ENCODE assay signal across 14 cellular contexts in the genomic region with DNA sequence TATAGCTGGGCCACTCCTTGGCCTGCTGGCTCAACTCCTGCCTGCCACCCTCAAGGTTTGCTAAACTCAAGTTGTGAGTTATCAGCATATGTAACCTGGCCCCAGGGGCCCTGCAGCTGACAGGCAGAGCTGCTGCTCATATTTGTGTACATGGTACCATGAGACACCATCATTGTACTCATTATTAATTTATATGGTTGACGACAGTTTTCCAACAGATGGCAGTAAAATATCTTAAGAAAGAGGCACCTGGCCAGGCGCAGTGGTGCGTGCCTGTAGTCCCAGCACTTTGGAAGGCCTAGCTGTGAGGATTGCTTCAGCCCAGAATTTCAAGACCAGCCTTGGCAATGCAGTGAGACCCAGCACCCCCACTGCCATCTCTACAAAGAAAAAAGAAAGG. TPM values are rescaled to one million over a fixed set of nuclear protein-coding genes. Genes with fewer than 3 reads are reported as not detected.
DNase-seq lines count a peak whose midpoint lies in the region; ATAC-seq and TF ChIP-seq lines count a peak whose summit lies in the region.
"Had no signal": no experiment of that assay in that cellular context is flagged by ENCODE, and none has a peak within 500 bp of the region (broad histone marks: within the 10 kb centered on the region; RNA-seq: fewer than 3 reads in every experiment).

No MANE protein-coding gene starts in this region.

- H3K4me2 ChIP-seq in Karpas-422 (ENCODE audit: low read depth, low read length, poor library complexity, severe bottlenecking) (no peak overlapping the region), trophoblast cell (ENCODE audit: low read length) (no peak overlapping the region)
- H3K4me2 ChIP-seq: hepatocyte had no signal

- no peak overlapping the region for H3K9ac ChIP-seq in Karpas-422 (ENCODE audit: low read length)
- H3K9ac ChIP-seq in trophoblast cell (ENCODE audit: low read length) = no peak overlapping the region

- TF ChIP-seq CTCF in heart left ventricle (IDR thresholded peaks at IDR 0.05) = no peak

- no peaks in the 10 kb centered on the region for H3K9me2 ChIP-seq in Karpas-422 (replicated peaks; ENCODE audit: insufficient read depth, low read length)

- no peak overlapping the region for H3K4ac ChIP-seq in trophoblast cell (ENCODE audit: low read depth, low read length)

- H3K27me3 ChIP-seq in Karpas-422 (ENCODE audit: low read length) = no peaks in the 10 kb centered on the region
- no peaks in the 10 kb centered on the region for H3K27me3 ChIP-seq in trophoblast cell (ENCODE audit: insufficient read depth, low read length)
- H3K27me3 ChIP-seq in heart left ventricle = no peaks in the 10 kb centered on the region
- H3K27me3 ChIP-seq: hepatocyte had no signal

- H3K9me3 ChIP-seq in Karpas-422 (ENCODE audit: low read length) = no peaks in the 10 kb centered on the region
- H3K9me3 ChIP-seq in trophoblast cell (ENCODE audit: insufficient read depth, low read depth, low read length) = no peaks in the 10 kb centered on the region
- no peaks in the 10 kb centered on the region for H3K9me3 ChIP-seq in heart left ventricle

- no peak overlapping the region for H2BK120ac ChIP-seq in trophoblast cell (ENCODE audit: insufficient read depth, low read length, poor library complexity)

- intact Hi-C loops in heart left ventricle (cut with DNase I) = no loop called here

- H3K79me2 ChIP-seq in Karpas-422 (ENCODE audit: low read length) (no peaks in the 10 kb centered on the region), trophoblast cell (ENCODE audit: control insufficient read depth, insufficient read depth, low read length, poor library complexity) (no peaks in the 10 kb centered on the region)
- H3K79me2 ChIP-seq: hepatocyte had no signal

- no peak overlapping the region for H3K27ac ChIP-seq in Karpas-422 (ENCODE audit: low read length)
- H3K27ac ChIP-seq in trophoblast cell (ENCODE audit: low read depth, low read length) = no peak overlapping the region
- H3K27ac ChIP-seq in heart left ventricle = no peak overlapping the region
- H3K27ac ChIP-seq: hepatocyte had no signal

- no peak overlapping the region for H3K23ac ChIP-seq in trophoblast cell (ENCODE audit: low read length)

- ATAC-seq in SK-N-SH treated with all-trans-retinoic acid at 6 μM for 48 hours (peak; percentile 35; the same call in 2 of the 3 replicates), HG03521 (IDR thresholded peaks at IDR 0.05; ENCODE audit: unreplicated experiment) (no peak), heart left ventricle (no peak)

- H3K14ac ChIP-seq in trophoblast cell (ENCODE audit: low read length) = no peak overlapping the region

- no peak overlapping the region for H2BK12ac ChIP-seq in trophoblast cell (ENCODE audit: low read length)

- H4K8ac ChIP-seq in trophoblast cell (ENCODE audit: low read depth, low read length) = no peak overlapping the region

- H4K20me1 ChIP-seq in Karpas-422 (ENCODE audit: insufficient read depth, low read depth, low read length) = no peaks in the 10 kb centered on the region

- peak overlapping the region; percentile 18 for H4K12ac ChIP-seq in trophoblast cell (ENCODE audit: low read depth, low read length)

- no peak overlapping the region for H3K18ac ChIP-seq in trophoblast cell (ENCODE audit: low read length)

- H2AFZ ChIP-seq in Karpas-422 (ENCODE audit: low read length) = no peak overlapping the region
- no peak overlapping the region for H2AFZ ChIP-seq in trophoblast cell (ENCODE audit: insufficient read depth, low read length, poor library complexity)
- H2AFZ ChIP-seq: hepatocyte had no signal

- H2BK5ac ChIP-seq in trophoblast cell (ENCODE audit: low read depth, low read length, poor library complexity) = no peak overlapping the region

- H2AK5ac ChIP-seq in trophoblast cell (ENCODE audit: low read length) = no peak overlapping the region

- H3K79me1 ChIP-seq in trophoblast cell (ENCODE audit: low read length) = no peaks in the 10 kb centered on the region

- H3K36me3 ChIP-seq in Karpas-422 (ENCODE audit: insufficient read depth, low read length) (peaks cover 4% of the 10 kb centered on the region; the same call in 1 of the 2 replicates), trophoblast cell (ENCODE audit: control insufficient read depth in 1 of 2, insufficient read depth in 2 of 2, low read length in 2 of 2) (peaks cover 8 to 9% of the 10 kb centered on the region in 2 experiments), heart left ventricle (peaks cover 0 to 18% (median 4%) of the 10 kb centered on the region in 9 donors)

- DNase-seq in NCI-H82 (lab: John Stamatoyannopoulos, UW) (peak; percentile 26), NCI-H82 treated with DMSO at 0.1 percent for 48 hours (lab: John Stamatoyannopoulos, UW; ENCODE audit: unreplicated experiment) (no peak), Karpas-422 (peak; percentile 70), trophoblast cell (peak; percentile 66 to 72), heart left ventricle (no peak)
- no peak for DNase-seq in stimulated activated CD4-positive, alpha-beta T cell treated with anti-CD3 and anti-CD28 coated beads, Interleukin-4, amount 100 ng/mL, for 1 hour
- DNase-seq: activated CD4-positive, CD25-positive, alpha-beta regulatory T cell; activated T-cell treated with anti-CD3 and anti-CD28 coated beads, Interleukin-2, amount 50 U/mL, for 24 hours; naive B cell; NCI-H510A; stimulated activated CD4-positive, alpha-beta T cell treated with anti-CD3 and anti-CD28 coated beads, Interleukin-1b, Interleukin-23, amount 100 ng/mL, for 48 hours had no signal

- H3K4me1 ChIP-seq in Karpas-422 (ENCODE audit: low read length) = peaks cover 13% of the 10 kb centered on the region
- H3K4me1 ChIP-seq in trophoblast cell (ENCODE audit: control insufficient read depth in 1 of 2, insufficient read depth in 2 of 2, low read length in 2 of 2) = no peaks in the 10 kb centered on the region
- H3K4me1 ChIP-seq in heart left ventricle = peaks cover 0 to 41% (median 15%) of the 10 kb centered on the region in 12 donors

- H3K4me3 ChIP-seq in Karpas-422 (ENCODE audit: low read length) (no peak overlapping the region), trophoblast cell (ENCODE audit: low read depth, low read length) (no peak overlapping the region), heart left ventricle (no peak overlapping the region)
- H3K4me3 ChIP-seq: hepatocyte had no signal

- WGBS in trophoblast cell (ENCODE audit: extremely low coverage, insufficient coverage, insufficient read length) = no CpG with 5 or more reads among the region's 3 CpGs
- 90 to 94% (median 93%) methylated on average over 2 to 3 of the region's 3 CpGs for WGBS in heart left ventricle, 4 donors

- no peak overlapping the region for H4K91ac ChIP-seq in trophoblast cell (ENCODE audit: low read depth, low read length)

- TF ChIP-seq POLR2A in heart left ventricle (IDR thresholded peaks at IDR 0.05) = no peak

TF ChIP-seq in SK-N-SH treated with all-trans-retinoic acid at 6 μM for 48 hours, 23 proteins besides CTCF, POLR2A, EP300 and RAD21:
- TF ChIP-seq ISL1 (CRISPR knock-in tag; IDR thresholded peaks at IDR 0.05) (no peak), BACH2 (CRISPR knock-in tag; IDR thresholded peaks at IDR 0.05; ENCODE audit: borderline replicate concordance) (no peak), RARB (CRISPR knock-in tag; IDR thresholded peaks at IDR 0.05) (no peak), ESRRG (CRISPR knock-in tag; IDR thresholded peaks at IDR 0.05) (no peak), GLIS3 (CRISPR knock-in tag; IDR thresholded peaks at IDR 0.05) (no peak), ZNF70 (CRISPR knock-in tag; IDR thresholded peaks at IDR 0.05) (no peak), ZNF565 (CRISPR knock-in tag; conservative IDR thresholded peaks at IDR 0.05; ENCODE audit: low read depth) (no peak), SNAI2 (CRISPR knock-in tag; IDR thresholded peaks at IDR 0.05) (no peak), OSR1 (CRISPR knock-in tag; IDR thresholded peaks at IDR 0.05) (no peak)
- TF ChIP-seq, protein P1, sequence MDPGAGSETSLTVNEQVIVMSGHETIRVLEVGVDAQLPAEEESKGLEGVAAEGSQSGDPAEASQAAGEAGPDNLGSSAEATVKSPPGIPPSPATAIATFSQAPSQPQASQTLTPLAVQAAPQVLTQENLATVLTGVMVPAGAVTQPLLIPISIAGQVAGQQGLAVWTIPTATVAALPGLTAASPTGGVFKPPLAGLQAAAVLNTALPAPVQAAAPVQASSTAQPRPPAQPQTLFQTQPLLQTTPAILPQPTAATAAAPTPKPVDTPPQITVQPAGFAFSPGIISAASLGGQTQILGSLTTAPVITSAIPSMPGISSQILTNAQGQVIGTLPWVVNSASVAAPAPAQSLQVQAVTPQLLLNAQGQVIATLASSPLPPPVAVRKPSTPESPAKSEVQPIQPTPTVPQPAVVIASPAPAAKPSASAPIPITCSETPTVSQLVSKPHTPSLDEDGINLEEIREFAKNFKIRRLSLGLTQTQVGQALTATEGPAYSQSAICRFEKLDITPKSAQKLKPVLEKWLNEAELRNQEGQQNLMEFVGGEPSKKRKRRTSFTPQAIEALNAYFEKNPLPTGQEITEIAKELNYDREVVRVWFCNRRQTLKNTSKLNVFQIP (CRISPR knock-in tag; IDR thresholded peaks at IDR 0.05; ENCODE audit: borderline replicate concordance, low read depth) = no peak
- TF ChIP-seq, protein P2, sequence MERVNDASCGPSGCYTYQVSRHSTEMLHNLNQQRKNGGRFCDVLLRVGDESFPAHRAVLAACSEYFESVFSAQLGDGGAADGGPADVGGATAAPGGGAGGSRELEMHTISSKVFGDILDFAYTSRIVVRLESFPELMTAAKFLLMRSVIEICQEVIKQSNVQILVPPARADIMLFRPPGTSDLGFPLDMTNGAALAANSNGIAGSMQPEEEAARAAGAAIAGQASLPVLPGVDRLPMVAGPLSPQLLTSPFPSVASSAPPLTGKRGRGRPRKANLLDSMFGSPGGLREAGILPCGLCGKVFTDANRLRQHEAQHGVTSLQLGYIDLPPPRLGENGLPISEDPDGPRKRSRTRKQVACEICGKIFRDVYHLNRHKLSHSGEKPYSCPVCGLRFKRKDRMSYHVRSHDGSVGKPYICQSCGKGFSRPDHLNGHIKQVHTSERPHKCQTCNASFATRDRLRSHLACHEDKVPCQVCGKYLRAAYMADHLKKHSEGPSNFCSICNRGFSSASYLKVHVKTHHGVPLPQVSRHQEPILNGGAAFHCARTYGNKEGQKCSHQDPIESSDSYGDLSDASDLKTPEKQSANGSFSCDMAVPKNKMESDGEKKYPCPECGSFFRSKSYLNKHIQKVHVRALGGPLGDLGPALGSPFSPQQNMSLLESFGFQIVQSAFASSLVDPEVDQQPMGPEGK (CRISPR knock-in tag; IDR thresholded peaks at IDR 0.05; ENCODE audit: borderline replicate concordance) = no peak

RNA-seq across cellular contexts. Expression of a gene that starts 11.4 kb away (rescaled TPM):
- 48.1 and 57.3 TPM in 2 replicates for total RNA-seq in Karpas-422 (2014; rRNA removed; shearing (Covaris generic); ENCODE audit: low replicate concordance)
- polyA plus RNA-seq in trophoblast cell (2013) = 57.3 and 58.2 TPM in 2 replicates
- 100 to 1,000 TPM; 104 to 175 (median 118) TPM for total RNA-seq in heart left ventricle
- 10 to 100 TPM; 44.5 to 94.2 TPM for polyA plus RNA-seq in heart left ventricle

RNA-seq across cellular contexts. Expression of a gene that starts 37.8 kb away (rescaled TPM):
- 45.2 and 88.6 TPM in 2 replicates for total RNA-seq in Karpas-422 (2014; rRNA removed; shearing (Covaris generic); ENCODE audit: low replicate concordance)
- polyA plus RNA-seq in trophoblast cell (2013) = 67.0 and 71.4 TPM in 2 replicates
- total RNA-seq in heart left ventricle = 10 to 100 TPM; 17.7 to 27.8 (median 22.6) TPM
- 10 to 100 TPM; 14.8 to 21.7 TPM for polyA plus RNA-seq in heart left ventricle

Comparison
In these comparisons a context has a peak if more than half of its experiments do, and no peak if none do; other contexts are left out.
1. DNase-seq: peak in NCI-H82 (single experiment), Karpas-422 (single experiment) and trophoblast cell (2 of 2); none in NCI-H82 treated with DMSO at 0.1 percent for 48 hours (single experiment), heart left ventricle (0 of 5) and stimulated activated CD4-positive, alpha-beta T cell treated with anti-CD3 and anti-CD28 coated beads, Interleukin-4, amount 100 ng/mL, for 1 hour (single experiment).